ENCODE assay signal across 1 cellular context in genomic region chr16:1355591-1355990, GRCh38.
TF ChIP-seq lines count a peak whose summit lies in the region.

No MANE protein-coding gene starts in this region.

TF ChIP-seq in HepG2, 621 proteins besides CTCF, POLR2A, EP300 and RAD21:
- no peak for TF ChIP-seq HMGXB4 (CRISPR knock-in tag; IDR thresholded peaks at IDR 0.05; ENCODE audit: borderline replicate concordance in 1 of 2, low read depth in 1 of 2)
- TF ChIP-seq PRDM15 (CRISPR knock-in tag; IDR thresholded peaks at IDR 0.05) = no peak
- no peak for TF ChIP-seq REXO4 (CRISPR knock-in tag; IDR thresholded peaks at IDR 0.05; ENCODE audit: borderline replicate concordance)
- TF ChIP-seq FOSL1 (CRISPR knock-in tag; IDR thresholded peaks at IDR 0.05; ENCODE audit: borderline replicate concordance) = no peak
- no peak for TF ChIP-seq ZBTB26 (CRISPR knock-in tag; IDR thresholded peaks at IDR 0.05; ENCODE audit: borderline replicate concordance)
- no peak for TF ChIP-seq ZBTB4 (CRISPR knock-in tag; IDR thresholded peaks at IDR 0.05; ENCODE audit: borderline replicate concordance)
- no peak for TF ChIP-seq FOXK2 (IDR thresholded peaks at IDR 0.05)
- no peak for TF ChIP-seq NCOA2 (CRISPR knock-in tag; IDR thresholded peaks at IDR 0.05)
- no peak for TF ChIP-seq AKNA (CRISPR knock-in tag; IDR thresholded peaks at IDR 0.05; ENCODE audit: borderline replicate concordance)
- no peak for TF ChIP-seq ZNF343 (CRISPR knock-in tag; IDR thresholded peaks at IDR 0.05)
- TF ChIP-seq ZNF317 (CRISPR knock-in tag; IDR thresholded peaks at IDR 0.05) = no peak
- TF ChIP-seq ZBTB7B (CRISPR knock-in tag; IDR thresholded peaks at IDR 0.05) = no peak
- TF ChIP-seq ZNF101 (CRISPR knock-in tag; IDR thresholded peaks at IDR 0.05; ENCODE audit: borderline replicate concordance, low read depth) = no peak
- TF ChIP-seq AHDC1 (CRISPR knock-in tag; IDR thresholded peaks at IDR 0.05; ENCODE audit: borderline replicate concordance) = no peak
- TF ChIP-seq ZBTB8A (CRISPR knock-in tag; IDR thresholded peaks at IDR 0.05; ENCODE audit: borderline replicate concordance, low read depth) = no peak
- no peak for TF ChIP-seq GMEB1 (CRISPR knock-in tag; IDR thresholded peaks at IDR 0.05; ENCODE audit: borderline replicate concordance)
